In genomic region chr3:128650096-128651050, GRCh38 we compare ENCODE assay signal across 1 cellular context.
TF ChIP-seq lines count a peak whose summit lies in the region.

TSS of gene RPN1 (minus strand) at chr3:128650818. CDS start at chr3:128650800, 18 bp downstream.

TF ChIP-seq in WTC11, 78 proteins besides CTCF, POLR2A, EP300 and RAD21 (continued from another document and continues in another):
- TF ChIP-seq ZNF281 (CRISPR knock-in tag; IDR thresholded peaks at IDR 0.05) (no peak), ZNF416 (CRISPR knock-in tag; IDR thresholded peaks at IDR 0.05) (0 out of 2 replicates have a peak, but pooled peaks have one; percentile 17), HMGA2 (CRISPR knock-in tag; IDR thresholded peaks at IDR 0.05) (no peak), PRDM15 (CRISPR knock-in tag; IDR thresholded peaks at IDR 0.05) (no peak), NFATC4 (CRISPR knock-in tag; IDR thresholded peaks at IDR 0.05) (no peak), FOXP4 (CRISPR knock-in tag; IDR thresholded peaks at IDR 0.05) (peak; percentile 43; the same call in 1 of the 2 replicates), GABPB1 (CRISPR knock-in tag; IDR thresholded peaks at IDR 0.05) (no peak), ZNF232 (CRISPR knock-in tag; IDR thresholded peaks at IDR 0.05) (no peak), SMAD4 (CRISPR knock-in tag; IDR thresholded peaks at IDR 0.05) (no peak), PREB (CRISPR knock-in tag; IDR thresholded peaks at IDR 0.05; ENCODE audit: borderline replicate concordance) (no peak), ARID4B (CRISPR knock-in tag; IDR thresholded peaks at IDR 0.05; ENCODE audit: borderline replicate concordance) (peak; percentile 68), JUN (CRISPR knock-in tag; IDR thresholded peaks at IDR 0.05) (peak; percentile 45; the same call in 1 of the 2 replicates), TEAD1 (CRISPR knock-in tag; IDR thresholded peaks at IDR 0.05) (peak; percentile 58; the same call in 1 of the 2 replicates), EMX1 (CRISPR knock-in tag; IDR thresholded peaks at IDR 0.05) (no peak), MXD4 (CRISPR knock-in tag; IDR thresholded peaks at IDR 0.05; ENCODE audit: borderline replicate concordance) (no peak), SOX15 (CRISPR knock-in tag; IDR thresholded peaks at IDR 0.05) (no peak), HMGXB4 (CRISPR knock-in tag; IDR thresholded peaks at IDR 0.05) (peak; percentile 65; the same call in 1 of the 2 replicates), PRRX2 (CRISPR knock-in tag; IDR thresholded peaks at IDR 0.05) (no peak), ELF4 (CRISPR knock-in tag; IDR thresholded peaks at IDR 0.05; ENCODE audit: low read depth) (no peak), ZNF532 (CRISPR knock-in tag; IDR thresholded peaks at IDR 0.05; ENCODE audit: borderline replicate concordance) (no peak), NFE2L1 (CRISPR knock-in tag; IDR thresholded peaks at IDR 0.05) (no peak), GRHL2 (CRISPR knock-in tag; IDR thresholded peaks at IDR 0.05; ENCODE audit: insufficient replicate concordance, severe bottlenecking) (no peak), IRF2 (CRISPR knock-in tag; IDR thresholded peaks at IDR 0.05; ENCODE audit: borderline replicate concordance, low read depth) (no peak), ZSCAN18 (CRISPR knock-in tag; IDR thresholded peaks at IDR 0.05) (no peak), FOXJ3 (CRISPR knock-in tag; IDR thresholded peaks at IDR 0.05; ENCODE audit: borderline replicate concordance) (no peak), KAT7 (CRISPR knock-in tag; IDR thresholded peaks at IDR 0.05; ENCODE audit: borderline replicate concordance) (no peak), MLX (CRISPR knock-in tag; IDR thresholded peaks at IDR 0.05) (no peak), TCF7 (CRISPR knock-in tag; IDR thresholded peaks at IDR 0.05; ENCODE audit: low read depth) (0 out of 2 replicates have a peak, but pooled peaks have one; percentile 40), ZNF263 (CRISPR knock-in tag; IDR thresholded peaks at IDR 0.05; ENCODE audit: low read depth) (peak; percentile 53; the same call in 1 of the 2 replicates), GTF2I (CRISPR knock-in tag; conservative IDR thresholded peaks at IDR 0.05) (no peak), ZNF671 (CRISPR knock-in tag; IDR thresholded peaks at IDR 0.05) (no peak), USF1 (CRISPR knock-in tag; IDR thresholded peaks at IDR 0.05) (peak; percentile 32)
